ENCODE assay signal across 35 cellular contexts in genomic region chr2:100160396-100160795, GRCh38.
"Had no signal": no experiment of that assay in that cellular context is flagged by ENCODE, and none has a peak within 500 bp of the region (broad histone marks: within the 10 kb centered on the region; RNA-seq: fewer than 3 reads in every experiment).

No MANE protein-coding gene starts in this region.

- DNase-seq: Kasumi-1, MG63, MM.1S, MV-4-11, NCI-H1048, NCI-H1092, NCI-H1092 treated with DMSO at 0.1 percent for 48 hours, NCI-H1105, NCI-H1105 treated with DMSO at 0.1 percent for 48 hours, NCI-H1417, NCI-H1417 treated with DMSO at 0.1 percent for 48 hours, NCI-H1436, NCI-H1436 treated with DMSO at 0.1 percent for 48 hours, NCI-H146, NCI-H1694, NCI-H1694 treated with DMSO at 0.1 percent for 48 hours, NCI-H187, NCI-H187 treated with DMSO at 0.1 percent for 48 hours, NCI-H1930, NCI-H2029, NCI-H2029 treated with DMSO at 0.1 percent for 48 hours, NCI-H2081, NCI-H2081 treated with DMSO at 0.1 percent for 48 hours, NCI-H2107, NCI-H2171, NCI-H2171 treated with DMSO at 0.1 percent for 48 hours, NCI-H2227 treated with DMSO at 0.1 percent for 48 hours, NCI-H226, NCI-H345, NCI-H446, NCI-H446 treated with DMSO at 0.1 percent for 48 hours, NCI-H510A, NCI-H510A treated with DMSO at 0.1 percent for 48 hours, NCI-H524 had no signal

- H3K27me3 ChIP-seq: MG63 had no signal

- H3K36me3 ChIP-seq: MG63 had no signal

- H3K4me3 ChIP-seq: MG63 had no signal

- H3K9ac ChIP-seq: KMS-11 had no signal

- H3K4me2 ChIP-seq: KMS-11 had no signal

- H3K27ac ChIP-seq: KMS-11 had no signal
